Comparison of ENCODE assay signal across 8 cellular contexts in the genomic region with DNA sequence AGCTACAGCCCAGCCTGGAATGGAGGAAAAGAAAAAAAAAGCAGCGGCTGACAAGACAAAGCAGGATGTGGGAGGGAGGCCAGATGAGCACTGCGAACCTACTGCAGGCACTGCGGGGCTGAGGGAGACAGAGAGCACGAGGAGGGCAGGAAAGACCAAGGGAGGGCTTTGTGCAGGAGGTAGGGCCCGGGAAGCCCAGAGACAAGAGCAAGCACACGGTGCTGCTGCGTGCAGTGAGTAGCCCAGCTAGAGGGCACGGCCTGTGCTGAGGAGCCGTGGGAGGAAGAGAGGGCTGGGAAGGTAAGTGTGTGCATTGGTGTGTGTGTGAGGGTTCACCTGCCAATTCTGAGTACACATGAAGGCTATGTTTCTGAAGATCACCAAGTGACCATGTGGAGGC. TPM values are rescaled to one million over a fixed set of nuclear protein-coding genes. Genes with fewer than 3 reads are reported as not detected.
DNase-seq lines count a peak whose midpoint lies in the region; ATAC-seq and TF ChIP-seq lines count a peak whose summit lies in the region.
"Not testable (repeated sequence)": the region's sequence is repeated elsewhere in the genome, so short reads cannot be mapped to it uniquely, and the experiment has no call there.

No MANE protein-coding gene starts in this region.

- H3K27me3 Mint-ChIP-seq in activated T-cell treated with anti-CD3 and anti-CD28 coated beads, Interleukin-2, amount 50 U/mL, for 72 hours (ENCODE audit: low read depth); activated naive CD8-positive, alpha-beta T cell treated with anti-CD3 and anti-CD28 coated beads, Interleukin-2, amount 10 ng/mL, durations not matched to agents 7 days and 5 days; effector memory CD8-positive, alpha-beta T cell; natural killer cell treated with Interleukin-12 subunit alpha and Interleukin-12 subunit beta and Interleukin-15 and Interleukin-18, amount 100 ng/mL, for 72 hours; stimulated activated naive CD8-positive, alpha-beta T cell treated with anti-CD3 and anti-CD28 coated beads, Interleukin-15, amount 100 ng/mL, for 72 hours: not testable (repeated sequence)

- not testable (repeated sequence) for H2AFZ ChIP-seq in DND-41 (ENCODE audit: low read depth, low read length)

- H3K27ac ChIP-seq in DND-41 (ENCODE audit: low read length), result not testable (repeated sequence)

- H3K4me1 Mint-ChIP-seq in activated T-cell treated with anti-CD3 and anti-CD28 coated beads, Interleukin-2, amount 50 U/mL, for 72 hours (ENCODE audit: low read depth); activated naive CD8-positive, alpha-beta T cell treated with anti-CD3 and anti-CD28 coated beads, Interleukin-2, amount 10 ng/mL, durations not matched to agents 7 days and 5 days; effector memory CD8-positive, alpha-beta T cell (ENCODE audit: low read depth in 2 of 2); natural killer cell treated with Interleukin-12 subunit alpha and Interleukin-12 subunit beta and Interleukin-15 and Interleukin-18, amount 100 ng/mL, for 72 hours (ENCODE audit: low read depth in 2 of 2); stimulated activated naive CD8-positive, alpha-beta T cell treated with anti-CD3 and anti-CD28 coated beads, Interleukin-15, amount 100 ng/mL, for 72 hours: not testable (repeated sequence)

- H3K27ac Mint-ChIP-seq in activated T-cell treated with anti-CD3 and anti-CD28 coated beads, Interleukin-2, amount 50 U/mL, for 72 hours; activated naive CD8-positive, alpha-beta T cell treated with anti-CD3 and anti-CD28 coated beads, Interleukin-2, amount 10 ng/mL, durations not matched to agents 7 days and 5 days; effector memory CD8-positive, alpha-beta T cell; natural killer cell treated with Interleukin-12 subunit alpha and Interleukin-12 subunit beta and Interleukin-15 and Interleukin-18, amount 100 ng/mL, for 72 hours; stimulated activated naive CD8-positive, alpha-beta T cell treated with anti-CD3 and anti-CD28 coated beads, Interleukin-15, amount 100 ng/mL, for 72 hours: not testable (repeated sequence)

- peaks cover 94% of the 10 kb centered on the region for H3K36me3 ChIP-seq in DND-41 (ENCODE audit: insufficient read depth, low read length)

- not testable (repeated sequence) for TF ChIP-seq CTCF in DND-41 (IDR thresholded peaks at IDR 0.05; ENCODE audit: borderline replicate concordance, extremely low read depth, low read length, poor library complexity, severe bottlenecking)

- not testable (repeated sequence) for H4K20me1 ChIP-seq in DND-41 (ENCODE audit: insufficient read depth, low read length)

- not testable (repeated sequence) for H3K4me1 ChIP-seq in DND-41 (ENCODE audit: insufficient read depth, low read length)

- H3K79me2 ChIP-seq in DND-41 (ENCODE audit: insufficient read depth, low read length), result not testable (repeated sequence)

- POLR2A ChIA-PET in activated naive CD8-positive, alpha-beta T cell treated with anti-CD3 and anti-CD28 coated beads, Interleukin-2, amount 10 ng/mL, durations not matched to agents 7 days and 5 days (lab: Charles Lee), result not testable (repeated sequence)

- not testable (repeated sequence) for H3K4me2 ChIP-seq in DND-41 (ENCODE audit: insufficient read depth, low read length)

- H3K9me3 Mint-ChIP-seq in activated T-cell treated with anti-CD3 and anti-CD28 coated beads, Interleukin-2, amount 50 U/mL, for 72 hours; activated naive CD8-positive, alpha-beta T cell treated with anti-CD3 and anti-CD28 coated beads, Interleukin-2, amount 10 ng/mL, durations not matched to agents 7 days and 5 days; effector memory CD8-positive, alpha-beta T cell; natural killer cell treated with Interleukin-12 subunit alpha and Interleukin-12 subunit beta and Interleukin-15 and Interleukin-18, amount 100 ng/mL, for 72 hours; stimulated activated naive CD8-positive, alpha-beta T cell treated with anti-CD3 and anti-CD28 coated beads, Interleukin-15, amount 100 ng/mL, for 72 hours: not testable (repeated sequence)

- peak; percentile 91 for ATAC-seq in DND-41 (ENCODE audit: insufficient read depth, low read depth)
- ATAC-seq in activated CD4-positive, CD25-positive, alpha-beta regulatory T cell treated with anti-CD3 and anti-CD28 coated beads, Interleukin-2, amount 50 U/mL, for 24 hours, result peak; percentile 36 to 38
- ATAC-seq in activated T-cell treated with anti-CD3 and anti-CD28 coated beads, Interleukin-2, amount 50 U/mL, for 72 hours (replicated peaks in 1 of 2), result peak; percentile 51 to 61
- ATAC-seq in activated naive CD8-positive, alpha-beta T cell treated with anti-CD3 and anti-CD28 coated beads, Interleukin-2, amount 10 ng/mL, durations not matched to agents 7 days and 5 days (ENCODE audit: low read depth), result peak; percentile 96
- ATAC-seq in effector memory CD8-positive, alpha-beta T cell (replicated peaks), result peak; percentile 73
- ATAC-seq in natural killer cell treated with Interleukin-12 subunit alpha and Interleukin-12 subunit beta and Interleukin-15 and Interleukin-18, amount 100 ng/mL, for 72 hours, result peak; percentile 63 to 71
- ATAC-seq in stimulated activated naive CD8-positive, alpha-beta T cell treated with anti-CD3 and anti-CD28 coated beads, Interleukin-15, amount 100 ng/mL, for 72 hours, result peak; percentile 61

- not testable (repeated sequence) for H3K27me3 ChIP-seq in DND-41 (ENCODE audit: insufficient read depth, low read length, poor library complexity)

- H3K9me3 ChIP-seq in DND-41 (ENCODE audit: insufficient read depth, low read length, severe bottlenecking), result not testable (repeated sequence)

- peaks cover 8 to 12% of the 10 kb centered on the region in 2 donors for H3K36me3 Mint-ChIP-seq in activated T-cell treated with anti-CD3 and anti-CD28 coated beads, Interleukin-2, amount 50 U/mL, for 72 hours (ENCODE audit: insufficient read depth in 2 of 2)
- peaks cover 15% of the 10 kb centered on the region for H3K36me3 Mint-ChIP-seq in activated naive CD8-positive, alpha-beta T cell treated with anti-CD3 and anti-CD28 coated beads, Interleukin-2, amount 10 ng/mL, durations not matched to agents 7 days and 5 days
- H3K36me3 Mint-ChIP-seq in effector memory CD8-positive, alpha-beta T cell (ENCODE audit: insufficient read depth), result peaks cover 21% of the 10 kb centered on the region
- H3K36me3 Mint-ChIP-seq in natural killer cell treated with Interleukin-12 subunit alpha and Interleukin-12 subunit beta and Interleukin-15 and Interleukin-18, amount 100 ng/mL, for 72 hours, result peaks cover 22% of the 10 kb centered on the region

- H3K9ac ChIP-seq in DND-41 (ENCODE audit: low read depth, low read length), result not testable (repeated sequence)

- not testable (repeated sequence) for H3K4me3 Mint-ChIP-seq in activated T-cell treated with anti-CD3 and anti-CD28 coated beads, Interleukin-2, amount 50 U/mL, for 72 hours; activated naive CD8-positive, alpha-beta T cell treated with anti-CD3 and anti-CD28 coated beads, Interleukin-2, amount 10 ng/mL, durations not matched to agents 7 days and 5 days; effector memory CD8-positive, alpha-beta T cell; natural killer cell treated with Interleukin-12 subunit alpha and Interleukin-12 subunit beta and Interleukin-15 and Interleukin-18, amount 100 ng/mL, for 72 hours; stimulated activated naive CD8-positive, alpha-beta T cell treated with anti-CD3 and anti-CD28 coated beads, Interleukin-15, amount 100 ng/mL, for 72 hours

- not testable (repeated sequence) for H3K4me3 ChIP-seq in DND-41 (ENCODE audit: low read depth in 1 of 2, low read length in 2 of 2)

- not testable (repeated sequence) for DNase-seq in DND-41; activated T-cell treated with anti-CD3 and anti-CD28 coated beads, Interleukin-2, amount 50 U/mL, for 72 hours; activated naive CD8-positive, alpha-beta T cell treated with anti-CD3 and anti-CD28 coated beads, Interleukin-2, amount 10 ng/mL, durations not matched to agents 7 days and 5 days; effector memory CD8-positive, alpha-beta T cell; natural killer cell treated with Interleukin-12 subunit alpha and Interleukin-12 subunit beta and Interleukin-15 and Interleukin-18, amount 100 ng/mL, for 72 hours (ENCODE audit: low spot score); stimulated activated naive CD8-positive, alpha-beta T cell treated with anti-CD3 and anti-CD28 coated beads, Interleukin-15, amount 100 ng/mL, for 72 hours
- DNase-seq in medulla oblongata (ENCODE audit: extremely low spot score), result peak; percentile 4

RNA-seq across cellular contexts. Expression of gene LAS1L, which starts 15.6 kb away (rescaled TPM):
- total RNA-seq in activated T-cell treated with anti-CD3 and anti-CD28 coated beads, Interleukin-2, amount 50 U/mL, for 72 hours, result 10 to 100 TPM; 37.9 to 44.8 TPM
- 10 to 100 TPM; 41.1 to 42.7 TPM for total RNA-seq in activated naive CD8-positive, alpha-beta T cell treated with anti-CD3 and anti-CD28 coated beads, Interleukin-2, amount 10 ng/mL, durations not matched to agents 7 days and 5 days
- 10 to 100 TPM; 46.5 to 68.8 TPM for total RNA-seq in natural killer cell treated with Interleukin-12 subunit alpha and Interleukin-12 subunit beta and Interleukin-15 and Interleukin-18, amount 100 ng/mL, for 72 hours

Comparison
In these comparisons a context has a peak if more than half of its experiments do, and no peak if none do; other contexts are left out.
1. ATAC-seq: peak in every context shown above with its lines; median percentile 96 in activated naive CD8-positive, alpha-beta T cell treated with anti-CD3 and anti-CD28 coated beads, Interleukin-2, amount 10 ng/mL, durations not matched to agents 7 days and 5 days; 91 in DND-41; 73 in effector memory CD8-positive, alpha-beta T cell; 67 in natural killer cell treated with Interleukin-12 subunit alpha and Interleukin-12 subunit beta and Interleukin-15 and Interleukin-18, amount 100 ng/mL, for 72 hours; 61 in stimulated activated naive CD8-positive, alpha-beta T cell treated with anti-CD3 and anti-CD28 coated beads, Interleukin-15, amount 100 ng/mL, for 72 hours; 56 in activated T-cell treated with anti-CD3 and anti-CD28 coated beads, Interleukin-2, amount 50 U/mL, for 72 hours; 37 in activated CD4-positive, CD25-positive, alpha-beta regulatory T cell treated with anti-CD3 and anti-CD28 coated beads, Interleukin-2, amount 50 U/mL, for 24 hours.